ENCODE assay signal across 7 cellular contexts in genomic region chr9:121736964-121737462, GRCh38.
DNase-seq lines count a peak whose midpoint lies in the region; ATAC-seq and TF ChIP-seq lines count a peak whose summit lies in the region.

No MANE protein-coding gene starts in this region.

- peak in 3 of 4 donors; percentile 49 to 72 (median 57) for TF ChIP-seq POLR2A in upper lobe of left lung (IDR thresholded peaks at IDR 0.05)

- H3K36me3 ChIP-seq in ectodermal cell (ENCODE audit: control insufficient read depth, insufficient read depth, low read length) (no peaks in the 10 kb centered on the region), upper lobe of left lung (no peaks in the 10 kb centered on the region)

- ATAC-seq in upper lobe of left lung (ENCODE audit: low FRiP score in 2 of 2) (peak; percentile 74 to 92), HG02970 (IDR thresholded peaks at IDR 0.05; ENCODE audit: low FRiP score, unreplicated experiment) (no peak), GM19397 (IDR thresholded peaks at IDR 0.05; ENCODE audit: unreplicated experiment) (no peak)

- peak overlapping the region; percentile 67 for H3K4me3 Mint-ChIP-seq in mesothelial cell of epicardium

- DNase-seq in NCI-H226 (peak; percentile 24), mesothelial cell of epicardium (ENCODE audit: low spot score in 2 of 2, unreplicated experiment in 2 of 2) (no peak), upper lobe of left lung (peak in 1 of 2 donors; percentile 89), T-helper 2 cell (no peak)

- TF ChIP-seq CTCF in mesothelial cell of epicardium (IDR thresholded peaks at IDR 0.05; ENCODE audit: unreplicated experiment) (no peak), upper lobe of left lung (IDR thresholded peaks at IDR 0.05) (no peak)

- H3K27me3 Mint-ChIP-seq in mesothelial cell of epicardium (ENCODE audit: low read depth): peaks cover 2% of the 10 kb centered on the region

- H3K27ac ChIP-seq in ectodermal cell (ENCODE audit: insufficient read depth, low read depth, low read length, poor library complexity, severe bottlenecking) (no peak overlapping the region), upper lobe of left lung (peak overlapping the region; percentile 90 to 95 (median 93))

- no peaks in the 10 kb centered on the region for H3K36me3 Mint-ChIP-seq in mesothelial cell of epicardium

- H3K9me3 Mint-ChIP-seq in mesothelial cell of epicardium: no peaks in the 10 kb centered on the region

- H3K9me3 ChIP-seq in ectodermal cell (ENCODE audit: control insufficient read depth, low read length): no peaks in the 10 kb centered on the region
- H3K9me3 ChIP-seq in upper lobe of left lung: no peaks in the 10 kb centered on the region

- peaks cover 38% of the 10 kb centered on the region for H3K4me1 ChIP-seq in ectodermal cell (ENCODE audit: control insufficient read depth, insufficient read depth, low read length)
- H3K4me1 ChIP-seq in upper lobe of left lung: peaks cover 68 to 97% (median 79%) of the 10 kb centered on the region in 4 donors

- peaks cover 45% of the 10 kb centered on the region for H3K4me1 Mint-ChIP-seq in mesothelial cell of epicardium

- peak overlapping the region; percentile 77 for H3K27ac Mint-ChIP-seq in mesothelial cell of epicardium

- H3K4me3 ChIP-seq in ectodermal cell (ENCODE audit: insufficient read depth, low read depth, low read length): peak overlapping the region; percentile 28
- peak overlapping the region in 3 of 4 donors; percentile 41 to 52 (median 51) for H3K4me3 ChIP-seq in upper lobe of left lung

- WGBS in ectodermal cell, 2 experiments: 73 to 76% methylated on average over 13 of the region's 13 CpGs
- 39 to 54% methylated on average over 13 of the region's 13 CpGs for WGBS in upper lobe of left lung, 2 donors

- H3K27me3 ChIP-seq in ectodermal cell (ENCODE audit: control insufficient read depth, insufficient read depth, low read length, poor library complexity, severe bottlenecking) (peaks cover 15% of the 10 kb centered on the region), upper lobe of left lung (no peaks in the 10 kb centered on the region)

- peak in 1 of 4 donors; percentile 36 for TF ChIP-seq EP300 in upper lobe of left lung (IDR thresholded peaks at IDR 0.05)

Comparison
In these comparisons a context has a peak if more than half of its experiments do, and no peak if none do; other contexts are left out.
1. ATAC-seq: peak in upper lobe of left lung (2 of 2); none in HG02970 (single experiment) and GM19397 (single experiment).